Comparison of ENCODE assay signal across 8 cellular contexts in genomic region chr3:195634426-195635261, GRCh38. TPM values are rescaled to one million over a fixed set of nuclear protein-coding genes. Genes with fewer than 3 reads are reported as not detected.
DNase-seq lines count a peak whose midpoint lies in the region; ATAC-seq, FAIRE-seq and TF ChIP-seq lines count a peak whose summit lies in the region.
"Not testable (repeated sequence)": the region's sequence is repeated elsewhere in the genome, so short reads cannot be mapped to it uniquely, and the experiment has no call there.

No MANE protein-coding gene starts in this region.

- CTCF ChIA-PET in BJ (lab: Yijun Ruan, JAX); H1 (lab: Charles Lee; ENCODE audit: partially characterized antibody): not testable (repeated sequence)

- H3K4me2 ChIP-seq in H1 (ENCODE audit: insufficient read depth in 1 of 2, low read depth in 2 of 2, low read length in 2 of 2): peak overlapping the region in 1 of 2 experiments; percentile 46; a peak in 2 of 4 replicates

- TF ChIP-seq RAD21 in H1 (IDR thresholded peaks at IDR 0.05 in 1 of 2, conservative IDR thresholded peaks at IDR 0.05 in 1 of 2; ENCODE audit: low read depth in 2 of 2, low read length in 2 of 2): not testable (repeated sequence)

- H3K4me3 ChIP-seq in BJ (ENCODE audit: low read depth, low read length) (peak overlapping the region; percentile 53), LNCaP clone FGC (ENCODE audit: low read depth, low read length) (peak overlapping the region; percentile 52), H1 (ENCODE audit: extremely low read depth in 1 of 4, insufficient read depth in 2 of 4, low read depth in 3 of 4, low read length in 4 of 4) (peak overlapping the region; percentile 27 to 54 (median 43); a peak in 7 of 8 replicates), lower lobe of right lung (peak overlapping the region; percentile 60)

- not testable (repeated sequence) for H4K5ac ChIP-seq in H1 (ENCODE audit: insufficient read length, low read depth, low read length)

- not testable (repeated sequence) for H3K79me2 ChIP-seq in H1 (ENCODE audit: control insufficient read depth in 1 of 2, insufficient read depth in 2 of 2, low read length in 2 of 2)

- not testable (repeated sequence) for H4K20me1 ChIP-seq in H1 (replicated peaks in 1 of 2; ENCODE audit: control insufficient read depth in 1 of 2, insufficient read depth in 2 of 2, low read length in 2 of 2)

- not testable (repeated sequence) for H3K4ac ChIP-seq in H1 (replicated peaks; ENCODE audit: insufficient read length, low read depth, low read length)

- not testable (repeated sequence) for H2BK5ac ChIP-seq in H1 (ENCODE audit: low read depth, low read length)

- not testable (repeated sequence) for H3K56ac ChIP-seq in H1 (replicated peaks; ENCODE audit: insufficient read length, low read depth, low read length)

- H4K8ac ChIP-seq in H1 (ENCODE audit: extremely low read depth, insufficient read depth, low read length): not testable (repeated sequence)

- H3K27me3 ChIP-seq in BJ (ENCODE audit: control insufficient read depth, insufficient read depth, low read length); H1 (replicated peaks in 1 of 4; ENCODE audit: control insufficient read depth in 3 of 4, extremely low read depth in 1 of 4, insufficient read depth in 3 of 4, low read length in 3 of 4); lower lobe of right lung (ENCODE audit: low read depth): not testable (repeated sequence)

- H3K36me3 ChIP-seq in BJ (ENCODE audit: control insufficient read depth, insufficient read depth, low read length); H1 (ENCODE audit: control insufficient read depth in 2 of 4, insufficient read depth in 4 of 4, low read length in 3 of 4); lower lobe of right lung: not testable (repeated sequence)

- H2BK15ac ChIP-seq in H1 (ENCODE audit: low read length): not testable (repeated sequence)

- not testable (repeated sequence) for H2BK12ac ChIP-seq in H1 (ENCODE audit: low read depth, low read length)

- not testable (repeated sequence) for H2AFZ ChIP-seq in H1 (ENCODE audit: low read length)

- H4K91ac ChIP-seq in H1 (replicated peaks; ENCODE audit: insufficient read length, low read length): not testable (repeated sequence)

- no CpG with 5 or more reads among the region's 70 CpGs for WGBS in H1 (ENCODE audit: extremely low coverage in 1 of 2, insufficient coverage in 1 of 2, insufficient read length in 1 of 2, insufficient replicate concordance in 2 of 2, low coverage in 1 of 2, low lambda C conversion rate in 2 of 2, missing lambda C conversion rate in 1 of 2), 2 experiments

- not testable (repeated sequence) for H2AK5ac ChIP-seq in H1 (ENCODE audit: low read depth, low read length)

- not testable (repeated sequence) for DNase-seq in BJ (ENCODE audit: low read depth); LNCaP clone FGC (ENCODE audit: low read depth); H1 (ENCODE audit: low read depth in 1 of 2, low spot score in 2 of 2); lower lobe of right lung
- DNase-seq in activated T-cell treated with anti-CD3 and anti-CD28 coated beads for 1 hour (ENCODE audit: low read depth): peak; percentile 39
- DNase-seq in stimulated activated CD4-positive, alpha-beta T cell treated with anti-CD3 and anti-CD28 coated beads, Interleukin-1b, Interleukin-23, amount 100 ng/mL, for 48 hours: peak; percentile 68

- not testable (repeated sequence) for TF ChIP-seq CTCF in BJ (IDR thresholded peaks at IDR 0.05; ENCODE audit: insufficient read depth, low read depth, low read length); LNCaP clone FGC (IDR thresholded peaks at IDR 0.05; ENCODE audit: control insufficient read depth, extremely low read depth, insufficient read depth); H1 (IDR thresholded peaks at IDR 0.05; ENCODE audit: control extremely low read depth in 1 of 3, insufficient read depth in 1 of 3, low read depth in 1 of 3, low read length in 3 of 3); lower lobe of right lung (IDR thresholded peaks at IDR 0.05)

- not testable (repeated sequence) for H3K18ac ChIP-seq in H1 (ENCODE audit: extremely low read depth, low read length)

- H3K4me1 ChIP-seq in H1 (replicated peaks in 1 of 4; ENCODE audit: control insufficient read depth in 3 of 4, insufficient read depth in 4 of 4, low read length in 3 of 4); lower lobe of right lung: not testable (repeated sequence)

- TF ChIP-seq EP300 in H1 (IDR thresholded peaks at IDR 0.05; ENCODE audit: borderline replicate concordance in 1 of 2, low read depth in 2 of 2, low read length in 2 of 2): not testable (repeated sequence)

- not testable (repeated sequence) for H3K79me1 ChIP-seq in H1 (ENCODE audit: low read depth, low read length)

- intact Hi-C loops in lower lobe of right lung (cut with DNase I): not testable (repeated sequence)

- not testable (repeated sequence) for H3K9ac ChIP-seq in H1 (replicated peaks in 1 of 4; ENCODE audit: extremely low read depth in 1 of 4, low read depth in 3 of 4, low read length in 3 of 4)

- H2BK120ac ChIP-seq in H1 (replicated peaks; ENCODE audit: low read depth, low read length): not testable (repeated sequence)

- H3K9me3 ChIP-seq in H1 (ENCODE audit: insufficient read depth in 2 of 2, low read depth in 1 of 2, low read length in 1 of 2); lower lobe of right lung: not testable (repeated sequence)

- ATAC-seq in GM19397 (IDR thresholded peaks at IDR 0.05; ENCODE audit: unreplicated experiment): peak; percentile 96
- ATAC-seq in HG02885 (IDR thresholded peaks at IDR 0.05; ENCODE audit: poor library complexity, unreplicated experiment): peak; percentile 94
- peak; percentile 98 to 100 for ATAC-seq in lower lobe of right lung

- TF ChIP-seq POLR2A in H1 (IDR thresholded peaks at IDR 0.05; ENCODE audit: control extremely low read depth in 1 of 2, low read depth in 2 of 2, low read length in 2 of 2): not testable (repeated sequence)

- POLR2A ChIA-PET in BJ (lab: Charles Lee); H1 (lab: Charles Lee; ENCODE audit: partially characterized antibody): not testable (repeated sequence)

- not testable (repeated sequence) for H3K23ac ChIP-seq in H1 (ENCODE audit: insufficient read length)

- not testable (repeated sequence) for H3K14ac ChIP-seq in H1 (ENCODE audit: insufficient read length)

- not testable (repeated sequence) for H2BK20ac ChIP-seq in H1 (ENCODE audit: low read length)

- H3K27ac ChIP-seq in H1 (ENCODE audit: low read depth, low read length): not testable (repeated sequence)
- peak overlapping the region; percentile 71 for H3K27ac ChIP-seq in lower lobe of right lung

- FAIRE-seq in H1 (lab: Jason Lieb, UNC): not testable (repeated sequence)

- H3K23me2 ChIP-seq in H1 (ENCODE audit: low read depth, low read length): not testable (repeated sequence)

RNA-seq across cellular contexts. Expression of gene APOD, which starts 50.9 kb away (rescaled TPM):
- 8.3 and 15.0 TPM in 2 replicates for polyA plus RNA-seq in BJ (2011; rRNA removed)
- polyA minus RNA-seq in BJ (2011; rRNA and poly(A)+ RNA removed): 4.8 and 8.6 TPM in 2 replicates
- total RNA-seq in H1 (2021; fragmentation: NEBNext Ultra II Directional; extraction: Animal tissue kit (Norgen Biotek cat#: 25700)): not detected in 2 replicates
- not detected in 2 replicates for polyA plus RNA-seq in H1 (2011; rRNA removed)
- polyA plus RNA-seq in H1 (2011; cell fraction: cytosol; rRNA removed): not detected
- polyA plus RNA-seq in H1 (2011; cell fraction: nucleus; rRNA removed): not detected
- not detected in 4 replicates for polyA plus RNA-seq in H1 (2012, experiment 1 of 2)
- not detected for polyA plus RNA-seq in H1 (2012, experiment 2 of 2)
- 0.12 TPM for polyA plus RNA-seq in H1 (2013, experiment 1 of 2)
- 0.26 TPM for polyA plus RNA-seq in H1 (2013, experiment 2 of 2)
- polyA minus RNA-seq in H1 (2011; rRNA and poly(A)+ RNA removed): 0.20 TPM in 1 of 2 replicates, not detected in the other
- not detected for polyA minus RNA-seq in H1 (2011; cell fraction: cytosol; rRNA and poly(A)+ RNA removed)
- not detected for polyA minus RNA-seq in H1 (2011; cell fraction: nucleus; rRNA and poly(A)+ RNA removed)
- 91.6 TPM for total RNA-seq in lower lobe of right lung

Comparison
In these comparisons a context has a peak if more than half of its experiments do, and no peak if none do; other contexts are left out.
1. RNA of gene APOD, which starts 50.9 kb away (total RNA-seq): 91.6 TPM in lower lobe of right lung (single experiment); not detected in H1; every median in the first group is over 10 times any median in the second.
2. Peak in every context shown above with its lines, with median percentiles within 50 percentile points of each other: H3K4me3 ChIP-seq and ATAC-seq.